In genomic region chr7:3285652-3286051, GRCh38 we compare ENCODE assay signal across 34 cellular contexts.
"Had no signal": no experiment of that assay in that cellular context is flagged by ENCODE, and none has a peak within 500 bp of the region (broad histone marks: within the 10 kb centered on the region; RNA-seq: fewer than 3 reads in every experiment).

No MANE protein-coding gene starts in this region.

- H3K36me3 Mint-ChIP-seq: activated CD4-positive, alpha-beta memory T cell treated with anti-CD3 and anti-CD28 coated beads for 36 hours; activated naive CD8-positive, alpha-beta T cell; brain had no signal

- H3K4me3 Mint-ChIP-seq: activated B cell treated with CpG ODN at 0.5 μM for 24 hours; activated CD4-positive, alpha-beta memory T cell treated with anti-CD3 and anti-CD28 coated beads for 36 hours; activated naive CD4-positive, alpha-beta T cell treated with anti-CD3 and anti-CD28 coated beads for 36 hours; activated naive CD8-positive, alpha-beta T cell; activated naive CD8-positive, alpha-beta T cell treated with anti-CD3 and anti-CD28 coated beads, Interleukin-2, amount 50 U/mL, for 24 hours; activated T-cell treated with anti-CD3 and anti-CD28 coated beads, Interleukin-2, amount 50 U/mL, for 4 hours; activated T-helper 1 cell treated with anti-CD3 and anti-CD28 coated beads, Interleukin-12 subunit alpha, Interleukin-12 subunit beta, Interleukin-2, Interleukin-4 antibody, amounts not matched to agents 30 ng/mL and 10 ng/mL and 1 ng/mL, durations not matched to agents 14 hours and 24 hours and 36 hours; brain had no signal

- H3K4me1 Mint-ChIP-seq: activated B cell treated with CpG ODN at 0.5 μM for 24 hours; activated naive CD8-positive, alpha-beta T cell treated with anti-CD3 and anti-CD28 coated beads, Interleukin-2, amount 50 U/mL, for 24 hours; brain had no signal

- H3K9me3 Mint-ChIP-seq: activated naive CD4-positive, alpha-beta T cell treated with anti-CD3 and anti-CD28 coated beads for 36 hours; activated naive CD8-positive, alpha-beta T cell treated with anti-CD3 and anti-CD28 coated beads, Interleukin-2, amount 50 U/mL, for 24 hours; activated T-cell treated with anti-CD3 and anti-CD28 coated beads, Interleukin-2, amount 50 U/mL, for 4 hours had no signal

- H3K27me3 Mint-ChIP-seq: activated B cell treated with CpG ODN at 0.5 μM for 24 hours; activated naive CD8-positive, alpha-beta T cell; brain had no signal

- H3K4me2 ChIP-seq: KMS-11 had no signal

- H3K9ac ChIP-seq: KMS-11 had no signal

- H3K27ac Mint-ChIP-seq: activated B cell treated with CpG ODN at 0.5 μM for 24 hours; activated CD4-positive, alpha-beta memory T cell treated with anti-CD3 and anti-CD28 coated beads for 36 hours; activated naive CD4-positive, alpha-beta T cell treated with anti-CD3 and anti-CD28 coated beads for 36 hours; activated naive CD8-positive, alpha-beta T cell; activated naive CD8-positive, alpha-beta T cell treated with anti-CD3 and anti-CD28 coated beads, Interleukin-2, amount 50 U/mL, for 24 hours; activated T-helper 1 cell treated with anti-CD3 and anti-CD28 coated beads, Interleukin-12 subunit alpha, Interleukin-12 subunit beta, Interleukin-2, Interleukin-4 antibody, amounts not matched to agents 30 ng/mL and 10 ng/mL and 1 ng/mL, durations not matched to agents 14 hours and 24 hours and 36 hours had no signal

- DNase-seq: activated B cell treated with CpG ODN at 0.5 μM for 24 hours; activated CD4-positive, alpha-beta memory T cell treated with anti-CD3 and anti-CD28 coated beads for 36 hours; activated CD4-positive, alpha-beta T cell treated with anti-CD3 and anti-CD28 coated beads for 4 hours; activated CD4-positive, alpha-beta T cell treated with anti-CD3 and anti-CD28 coated beads, Interleukin-2, amount 50 U/mL, for 1 hour; activated CD4-positive, CD25-positive, alpha-beta regulatory T cell treated with anti-CD3 and anti-CD28 coated beads, Interleukin-2, amount 50 U/mL, for 72 hours; activated CD8-positive, alpha-beta memory T cell treated with anti-CD3 and anti-CD28 coated beads, Interleukin-2, amount 50 U/mL, for 4 hours; activated gamma-delta T cell treated with Interleukin-2 at 50 U/mL for 16 hours; activated naive CD4-positive, alpha-beta T cell treated with anti-CD3 and anti-CD28 coated beads for 36 hours; activated naive CD8-positive, alpha-beta T cell treated with anti-CD3 and anti-CD28 coated beads, Interleukin-2, amount 50 U/mL, for 24 hours; activated T-cell treated with anti-CD3 and anti-CD28 coated beads for 4 hours; activated T-cell treated with anti-CD3 and anti-CD28 coated beads, Interleukin-2, amount 50 U/mL, for 4 hours; anterior cingulate cortex; caudate nucleus; cerebellar nuclear complex; MM.1S; MV-4-11; NCI-H1092; NCI-H1436 treated with DMSO at 0.1 percent for 48 hours; NCI-H1930; NCI-H2081 treated with DMSO at 0.1 percent for 48 hours; NCI-H345; NCI-H524 treated with DMSO at 0.1 percent for 48 hours; PC-3; SIG-M5; SW 1271; T-helper 1 cell; T-helper 2 cell; T-helper 9 cell had no signal

- H3K27ac ChIP-seq: KMS-11, RWPE1, VCaP had no signal
